ENCODE assay signal across 1 cellular context in genomic region chr16:2603165-2604015, GRCh38.
TF ChIP-seq lines count a peak whose summit lies in the region.

No MANE protein-coding gene starts in this region.

TF ChIP-seq in HepG2, 621 proteins besides CTCF, POLR2A, EP300 and RAD21 (continued from another document and continues in another):
- peak; percentile 84 for TF ChIP-seq SNAPC4 (CRISPR knock-in tag; IDR thresholded peaks at IDR 0.05)
- TF ChIP-seq ONECUT2 (CRISPR knock-in tag; IDR thresholded peaks at IDR 0.05), result 0 out of 2 replicates have a peak, but pooled peaks have one; percentile 30
- TF ChIP-seq FOXJ3 (CRISPR knock-in tag; IDR thresholded peaks at IDR 0.05; ENCODE audit: borderline replicate concordance), result peak; percentile 67; the same call in 1 of the 2 replicates
- peak; percentile 74; the same call in 1 of the 2 replicates for TF ChIP-seq ZNF552 (CRISPR knock-in tag; IDR thresholded peaks at IDR 0.05; ENCODE audit: borderline replicate concordance)
- 0 out of 2 replicates have a peak, but pooled peaks have one; percentile 45 for TF ChIP-seq ZNF513 (CRISPR knock-in tag; conservative IDR thresholded peaks at IDR 0.05)
- TF ChIP-seq RBM22 (optimal IDR thresholded peaks at IDR 0.05; ENCODE audit: low read length), result peak; percentile 100
- 0 out of 2 replicates have a peak, but pooled peaks have one; percentile 59 for TF ChIP-seq ZSCAN22 (CRISPR knock-in tag; IDR thresholded peaks at IDR 0.05)
- TF ChIP-seq ZNF615 (CRISPR knock-in tag; IDR thresholded peaks at IDR 0.05; ENCODE audit: borderline replicate concordance), result 0 out of 2 replicates have a peak, but pooled peaks have one; percentile 75
- peak; percentile 67; the same call in 1 of the 2 replicates for TF ChIP-seq PITX1 (CRISPR knock-in tag; IDR thresholded peaks at IDR 0.05)
- no peak; the same call in 1 of the 2 replicates for TF ChIP-seq CSRNP1 (CRISPR knock-in tag; IDR thresholded peaks at IDR 0.05)
- TF ChIP-seq ERF (CRISPR knock-in tag; IDR thresholded peaks at IDR 0.05), result peak; percentile 94
- no peak for TF ChIP-seq ZNF766 (CRISPR knock-in tag; IDR thresholded peaks at IDR 0.05; ENCODE audit: borderline replicate concordance)
- TF ChIP-seq MEF2D (CRISPR knock-in tag; IDR thresholded peaks at IDR 0.05), result peak; percentile 72
- TF ChIP-seq ETS1 (CRISPR knock-in tag; IDR thresholded peaks at IDR 0.05), result 0 out of 2 replicates have a peak, but pooled peaks have one; percentile 32
- TF ChIP-seq HNF1A (IDR thresholded peaks at IDR 0.05; ENCODE audit: low read depth), result peak; percentile 56; the same call in 1 of the 2 replicates
- TF ChIP-seq HNF1A (CRISPR knock-in tag; IDR thresholded peaks at IDR 0.05; ENCODE audit: borderline replicate concordance), result peak; percentile 75; the same call in 1 of the 2 replicates
- TF ChIP-seq TBX3 (IDR thresholded peaks at IDR 0.05; ENCODE audit: borderline replicate concordance), result no peak
- peak; percentile 59; the same call in 1 of the 2 replicates for TF ChIP-seq ZBTB43 (CRISPR knock-in tag; conservative IDR thresholded peaks at IDR 0.05)
- TF ChIP-seq ZNF569 (CRISPR knock-in tag; IDR thresholded peaks at IDR 0.05; ENCODE audit: borderline replicate concordance), result no peak
- TF ChIP-seq TERF1 (CRISPR knock-in tag; IDR thresholded peaks at IDR 0.05), result 0 out of 2 replicates have a peak, but pooled peaks have one; percentile 52
- peak; percentile 88 for TF ChIP-seq HES4 (CRISPR knock-in tag; IDR thresholded peaks at IDR 0.05; ENCODE audit: borderline replicate concordance)
- TF ChIP-seq ZNF33B (CRISPR knock-in tag; IDR thresholded peaks at IDR 0.05), result no peak; the same call in 1 of the 2 replicates
- TF ChIP-seq EZH2 (conservative IDR thresholded peaks at IDR 0.05; ENCODE audit: low read depth, low read length), result no peak
- TF ChIP-seq TRAFD1 (CRISPR knock-in tag; IDR thresholded peaks at IDR 0.05; ENCODE audit: borderline replicate concordance), result peak; percentile 88; the same call in 1 of the 2 replicates
- peak; percentile 56 for TF ChIP-seq ZNF609 (CRISPR knock-in tag; IDR thresholded peaks at IDR 0.05; ENCODE audit: borderline replicate concordance)
